Comparison of ENCODE assay signal across 1 cellular context in genomic region chr14:20343092-20343854, GRCh38.
TF ChIP-seq lines count a peak whose summit lies in the region.

Gene PARP2, plus strand, starts transcription at chr14:20343635. Its CDS starts 7 bp downstream, at chr14:20343642.

TF ChIP-seq in HepG2, 621 proteins besides CTCF, POLR2A, EP300 and RAD21 (continued from another document and continues in another):
- TF ChIP-seq, protein P1, sequence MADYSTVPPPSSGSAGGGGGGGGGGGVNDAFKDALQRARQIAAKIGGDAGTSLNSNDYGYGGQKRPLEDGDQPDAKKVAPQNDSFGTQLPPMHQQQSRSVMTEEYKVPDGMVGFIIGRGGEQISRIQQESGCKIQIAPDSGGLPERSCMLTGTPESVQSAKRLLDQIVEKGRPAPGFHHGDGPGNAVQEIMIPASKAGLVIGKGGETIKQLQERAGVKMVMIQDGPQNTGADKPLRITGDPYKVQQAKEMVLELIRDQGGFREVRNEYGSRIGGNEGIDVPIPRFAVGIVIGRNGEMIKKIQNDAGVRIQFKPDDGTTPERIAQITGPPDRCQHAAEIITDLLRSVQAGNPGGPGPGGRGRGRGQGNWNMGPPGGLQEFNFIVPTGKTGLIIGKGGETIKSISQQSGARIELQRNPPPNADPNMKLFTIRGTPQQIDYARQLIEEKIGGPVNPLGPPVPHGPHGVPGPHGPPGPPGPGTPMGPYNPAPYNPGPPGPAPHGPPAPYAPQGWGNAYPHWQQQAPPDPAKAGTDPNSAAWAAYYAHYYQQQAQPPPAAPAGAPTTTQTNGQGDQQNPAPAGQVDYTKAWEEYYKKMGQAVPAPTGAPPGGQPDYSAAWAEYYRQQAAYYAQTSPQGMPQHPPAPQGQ (CRISPR knock-in tag; IDR thresholded peaks at IDR 0.05; ENCODE audit: borderline replicate concordance) = no peak
- TF ChIP-seq XBP1 (CRISPR knock-in tag; IDR thresholded peaks at IDR 0.05) = peak; percentile 93; the same call in 1 of the 2 replicates
- TF ChIP-seq, protein P2, sequence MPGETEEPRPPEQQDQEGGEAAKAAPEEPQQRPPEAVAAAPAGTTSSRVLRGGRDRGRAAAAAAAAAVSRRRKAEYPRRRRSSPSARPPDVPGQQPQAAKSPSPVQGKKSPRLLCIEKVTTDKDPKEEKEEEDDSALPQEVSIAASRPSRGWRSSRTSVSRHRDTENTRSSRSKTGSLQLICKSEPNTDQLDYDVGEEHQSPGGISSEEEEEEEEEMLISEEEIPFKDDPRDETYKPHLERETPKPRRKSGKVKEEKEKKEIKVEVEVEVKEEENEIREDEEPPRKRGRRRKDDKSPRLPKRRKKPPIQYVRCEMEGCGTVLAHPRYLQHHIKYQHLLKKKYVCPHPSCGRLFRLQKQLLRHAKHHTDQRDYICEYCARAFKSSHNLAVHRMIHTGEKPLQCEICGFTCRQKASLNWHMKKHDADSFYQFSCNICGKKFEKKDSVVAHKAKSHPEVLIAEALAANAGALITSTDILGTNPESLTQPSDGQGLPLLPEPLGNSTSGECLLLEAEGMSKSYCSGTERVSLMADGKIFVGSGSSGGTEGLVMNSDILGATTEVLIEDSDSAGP (CRISPR knock-in tag; IDR thresholded peaks at IDR 0.05; ENCODE audit: borderline replicate concordance) = peak; percentile 94
- no peak for TF ChIP-seq ATM (IDR thresholded peaks at IDR 0.05; ENCODE audit: borderline replicate concordance)
- 0 out of 2 replicates have a peak, but pooled peaks have one; percentile 21 for TF ChIP-seq NFATC3 (CRISPR knock-in tag; IDR thresholded peaks at IDR 0.05)
- TF ChIP-seq MAFG (CRISPR knock-in tag; IDR thresholded peaks at IDR 0.05) = no peak
- TF ChIP-seq, protein P3, sequence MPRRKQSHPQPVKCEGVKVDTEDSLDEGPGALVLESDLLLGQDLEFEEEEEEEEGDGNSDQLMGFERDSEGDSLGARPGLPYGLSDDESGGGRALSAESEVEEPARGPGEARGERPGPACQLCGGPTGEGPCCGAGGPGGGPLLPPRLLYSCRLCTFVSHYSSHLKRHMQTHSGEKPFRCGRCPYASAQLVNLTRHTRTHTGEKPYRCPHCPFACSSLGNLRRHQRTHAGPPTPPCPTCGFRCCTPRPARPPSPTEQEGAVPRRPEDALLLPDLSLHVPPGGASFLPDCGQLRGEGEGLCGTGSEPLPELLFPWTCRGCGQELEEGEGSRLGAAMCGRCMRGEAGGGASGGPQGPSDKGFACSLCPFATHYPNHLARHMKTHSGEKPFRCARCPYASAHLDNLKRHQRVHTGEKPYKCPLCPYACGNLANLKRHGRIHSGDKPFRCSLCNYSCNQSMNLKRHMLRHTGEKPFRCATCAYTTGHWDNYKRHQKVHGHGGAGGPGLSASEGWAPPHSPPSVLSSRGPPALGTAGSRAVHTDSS (CRISPR knock-in tag; conservative IDR thresholded peaks at IDR 0.05) = no peak
- TF ChIP-seq RELA (CRISPR knock-in tag; IDR thresholded peaks at IDR 0.05) = peak; percentile 75; the same call in 1 of the 2 replicates
- peak; percentile 30; the same call in 1 of the 2 replicates for TF ChIP-seq SMAD9 (CRISPR knock-in tag; IDR thresholded peaks at IDR 0.05)
- peak; percentile 96 for TF ChIP-seq ATF3 (CRISPR knock-in tag; IDR thresholded peaks at IDR 0.05)
- peak; percentile 85 for TF ChIP-seq KDM2A (CRISPR knock-in tag; IDR thresholded peaks at IDR 0.05; ENCODE audit: borderline replicate concordance, low read depth)
- TF ChIP-seq POLR2G (IDR thresholded peaks at IDR 0.05; ENCODE audit: low read depth, low read length) = peak; percentile 97
- no peak for TF ChIP-seq SOX6 (IDR thresholded peaks at IDR 0.05)
- peak; percentile 88 for TF ChIP-seq SOX6 (CRISPR knock-in tag; IDR thresholded peaks at IDR 0.05)
- TF ChIP-seq, protein P4, sequence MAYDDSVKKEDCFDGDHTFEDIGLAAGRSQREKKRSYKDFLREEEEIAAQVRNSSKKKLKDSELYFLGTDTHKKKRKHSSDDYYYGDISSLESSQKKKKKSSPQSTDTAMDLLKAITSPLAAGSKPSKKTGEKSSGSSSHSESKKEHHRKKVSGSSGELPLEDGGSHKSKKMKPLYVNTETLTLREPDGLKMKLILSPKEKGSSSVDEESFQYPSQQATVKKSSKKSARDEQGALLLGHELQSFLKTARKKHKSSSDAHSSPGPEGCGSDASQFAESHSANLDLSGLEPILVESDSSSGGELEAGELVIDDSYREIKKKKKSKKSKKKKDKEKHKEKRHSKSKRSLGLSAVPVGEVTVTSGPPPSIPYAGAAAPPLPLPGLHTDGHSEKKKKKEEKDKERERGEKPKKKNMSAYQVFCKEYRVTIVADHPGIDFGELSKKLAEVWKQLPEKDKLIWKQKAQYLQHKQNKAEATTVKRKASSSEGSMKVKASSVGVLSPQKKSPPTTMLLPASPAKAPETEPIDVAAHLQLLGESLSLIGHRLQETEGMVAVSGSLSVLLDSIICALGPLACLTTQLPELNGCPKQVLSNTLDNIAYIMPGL (CRISPR knock-in tag; IDR thresholded peaks at IDR 0.05; ENCODE audit: borderline replicate concordance in 1 of 2, low read depth in 1 of 2) = peak; percentile 99
- TF ChIP-seq ZNF580 (CRISPR knock-in tag; IDR thresholded peaks at IDR 0.05; ENCODE audit: borderline replicate concordance, low read depth) = peak; percentile 90
- peak; percentile 19; the same call in 1 of the 2 replicates for TF ChIP-seq ZBTB14 (CRISPR knock-in tag; IDR thresholded peaks at IDR 0.05)
- peak; percentile 89 for TF ChIP-seq ZBTB3 (CRISPR knock-in tag; IDR thresholded peaks at IDR 0.05; ENCODE audit: borderline replicate concordance, low read depth)
- TF ChIP-seq ZNF615 (CRISPR knock-in tag; IDR thresholded peaks at IDR 0.05; ENCODE audit: borderline replicate concordance) = 0 out of 2 replicates have a peak, but pooled peaks have one; percentile 88
- peak; percentile 20; the same call in 1 of the 2 replicates for TF ChIP-seq BCL6 (CRISPR knock-in tag; IDR thresholded peaks at IDR 0.05)
- peak; percentile 62; the same call in 1 of the 2 replicates for TF ChIP-seq ZC3H13 (CRISPR knock-in tag; IDR thresholded peaks at IDR 0.05)
- peak; percentile 22 for TF ChIP-seq HNRNPK (IDR thresholded peaks at IDR 0.05; ENCODE audit: low read depth, low read length, poor library complexity, severe bottlenecking)
- peak; percentile 36 for TF ChIP-seq FOXA3 (CRISPR knock-in tag; IDR thresholded peaks at IDR 0.05)
- peak; percentile 87; the same call in 1 of the 2 replicates for TF ChIP-seq ZNF878 (CRISPR knock-in tag; IDR thresholded peaks at IDR 0.05)
- TF ChIP-seq, protein P5, sequence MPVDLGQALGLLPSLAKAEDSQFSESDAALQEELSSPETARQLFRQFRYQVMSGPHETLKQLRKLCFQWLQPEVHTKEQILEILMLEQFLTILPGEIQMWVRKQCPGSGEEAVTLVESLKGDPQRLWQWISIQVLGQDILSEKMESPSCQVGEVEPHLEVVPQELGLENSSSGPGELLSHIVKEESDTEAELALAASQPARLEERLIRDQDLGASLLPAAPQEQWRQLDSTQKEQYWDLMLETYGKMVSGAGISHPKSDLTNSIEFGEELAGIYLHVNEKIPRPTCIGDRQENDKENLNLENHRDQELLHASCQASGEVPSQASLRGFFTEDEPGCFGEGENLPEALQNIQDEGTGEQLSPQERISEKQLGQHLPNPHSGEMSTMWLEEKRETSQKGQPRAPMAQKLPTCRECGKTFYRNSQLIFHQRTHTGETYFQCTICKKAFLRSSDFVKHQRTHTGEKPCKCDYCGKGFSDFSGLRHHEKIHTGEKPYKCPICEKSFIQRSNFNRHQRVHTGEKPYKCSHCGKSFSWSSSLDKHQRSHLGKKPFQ (CRISPR knock-in tag; IDR thresholded peaks at IDR 0.05; ENCODE audit: insufficient replicate concordance) = peak; percentile 13
- TF ChIP-seq ZBED4 (CRISPR knock-in tag; IDR thresholded peaks at IDR 0.05; ENCODE audit: borderline replicate concordance) = peak; percentile 64
- peak; percentile 91 for TF ChIP-seq TAF1 (CRISPR knock-in tag; IDR thresholded peaks at IDR 0.05)
- peak; percentile 50; the same call in 1 of the 2 replicates for TF ChIP-seq ZNF317 (CRISPR knock-in tag; IDR thresholded peaks at IDR 0.05)
- peak; percentile 96 for TF ChIP-seq TOPORS (CRISPR knock-in tag; IDR thresholded peaks at IDR 0.05)
- TF ChIP-seq ZNF383 (CRISPR knock-in tag; IDR thresholded peaks at IDR 0.05; ENCODE audit: borderline replicate concordance) = peak; percentile 55; the same call in 1 of the 2 replicates
- TF ChIP-seq ZNF550 (CRISPR knock-in tag; IDR thresholded peaks at IDR 0.05; ENCODE audit: borderline replicate concordance) = no peak
- TF ChIP-seq, protein P6, sequence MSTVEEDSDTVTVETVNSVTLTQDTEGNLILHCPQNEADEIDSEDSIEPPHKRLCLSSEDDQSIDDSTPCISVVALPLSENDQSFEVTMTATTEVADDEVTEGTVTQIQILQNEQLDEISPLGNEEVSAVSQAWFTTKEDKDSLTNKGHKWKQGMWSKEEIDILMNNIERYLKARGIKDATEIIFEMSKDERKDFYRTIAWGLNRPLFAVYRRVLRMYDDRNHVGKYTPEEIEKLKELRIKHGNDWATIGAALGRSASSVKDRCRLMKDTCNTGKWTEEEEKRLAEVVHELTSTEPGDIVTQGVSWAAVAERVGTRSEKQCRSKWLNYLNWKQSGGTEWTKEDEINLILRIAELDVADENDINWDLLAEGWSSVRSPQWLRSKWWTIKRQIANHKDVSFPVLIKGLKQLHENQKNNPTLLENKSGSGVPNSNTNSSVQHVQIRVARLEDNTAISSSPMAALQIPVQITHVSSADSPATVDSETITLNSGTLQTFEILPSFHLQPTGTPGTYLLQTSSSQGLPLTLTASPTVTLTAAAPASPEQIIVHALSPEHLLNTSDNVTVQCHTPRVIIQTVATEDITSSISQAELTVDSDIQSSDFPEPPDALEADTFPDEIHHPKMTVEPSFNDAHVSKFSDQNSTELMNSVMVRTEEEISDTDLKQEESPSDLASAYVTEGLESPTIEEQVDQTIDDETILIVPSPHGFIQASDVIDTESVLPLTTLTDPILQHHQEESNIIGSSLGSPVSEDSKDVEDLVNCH (CRISPR knock-in tag; IDR thresholded peaks at IDR 0.05) = no peak
- peak; percentile 11; the same call in 1 of the 2 replicates for TF ChIP-seq ZNF460 (CRISPR knock-in tag; IDR thresholded peaks at IDR 0.05; ENCODE audit: borderline replicate concordance)
- no peak for TF ChIP-seq PHB2 (IDR thresholded peaks at IDR 0.05; ENCODE audit: partially characterized antibody)
- peak; percentile 92 for TF ChIP-seq SMAD3 (CRISPR knock-in tag; IDR thresholded peaks at IDR 0.05)
- no peak for TF ChIP-seq ZNF180 (CRISPR knock-in tag; IDR thresholded peaks at IDR 0.05; ENCODE audit: borderline replicate concordance, low read depth)
- TF ChIP-seq ZNF501 (CRISPR knock-in tag; IDR thresholded peaks at IDR 0.05) = peak; percentile 98
- no peak for TF ChIP-seq TCF7L2 (IDR thresholded peaks at IDR 0.05; ENCODE audit: low read depth, low read length)
- TF ChIP-seq KDM5B (CRISPR knock-in tag; IDR thresholded peaks at IDR 0.05; ENCODE audit: borderline replicate concordance) = peak; percentile 94; the same call in 1 of the 2 replicates
- TF ChIP-seq ZBTB7A (CRISPR knock-in tag; IDR thresholded peaks at IDR 0.05) = 0 out of 2 replicates have a peak, but pooled peaks have one; percentile 18
- TF ChIP-seq, protein P7, sequence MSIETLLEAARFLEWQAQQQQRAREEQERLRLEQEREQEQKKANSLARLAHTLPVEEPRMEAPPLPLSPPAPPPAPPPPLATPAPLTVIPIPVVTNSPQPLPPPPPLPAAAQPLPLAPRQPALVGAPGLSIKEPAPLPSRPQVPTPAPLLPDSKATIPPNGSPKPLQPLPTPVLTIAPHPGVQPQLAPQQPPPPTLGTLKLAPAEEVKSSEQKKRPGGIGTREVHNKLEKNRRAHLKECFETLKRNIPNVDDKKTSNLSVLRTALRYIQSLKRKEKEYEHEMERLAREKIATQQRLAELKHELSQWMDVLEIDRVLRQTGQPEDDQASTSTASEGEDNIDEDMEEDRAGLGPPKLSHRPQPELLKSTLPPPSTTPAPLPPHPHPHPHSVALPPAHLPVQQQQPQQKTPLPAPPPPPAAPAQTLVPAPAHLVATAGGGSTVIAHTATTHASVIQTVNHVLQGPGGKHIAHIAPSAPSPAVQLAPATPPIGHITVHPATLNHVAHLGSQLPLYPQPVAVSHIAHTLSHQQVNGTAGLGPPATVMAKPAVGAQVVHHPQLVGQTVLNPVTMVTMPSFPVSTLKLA (IDR thresholded peaks at IDR 0.05) = peak; percentile 88
- peak; percentile 100 for TF ChIP-seq ATF7 (IDR thresholded peaks at IDR 0.05)
- peak; percentile 99 for TF ChIP-seq ATF7 (CRISPR knock-in tag; IDR thresholded peaks at IDR 0.05)
